ENCODE assay signal across 20 cellular contexts in the genomic region with DNA sequence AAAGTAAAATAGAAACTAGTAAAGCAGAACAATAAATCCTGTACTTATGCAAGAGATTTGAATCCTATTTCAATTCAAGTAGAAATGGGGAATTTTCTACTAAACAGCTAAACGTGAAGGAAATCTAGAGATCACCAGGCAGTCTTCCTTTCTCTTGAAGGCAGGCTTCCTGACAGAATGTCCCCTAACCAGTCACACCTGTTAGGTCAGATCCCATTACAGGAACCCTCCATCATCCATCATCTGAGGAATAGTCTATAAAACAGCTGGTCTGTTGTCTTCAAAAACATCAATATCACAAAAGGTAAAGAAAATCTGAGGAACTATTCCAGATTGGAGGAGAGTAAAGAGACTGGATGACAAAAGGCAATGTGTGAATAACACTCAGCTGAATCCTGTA. TPM values are rescaled to one million over a fixed set of nuclear protein-coding genes. Genes with fewer than 3 reads are reported as not detected.
A peak's percentile ranks its signal among the peaks of the same experiment; 100 is the strongest.
DNase-seq lines count a peak whose midpoint lies in the region; ATAC-seq, FAIRE-seq and TF ChIP-seq lines count a peak whose summit lies in the region.
"Had no signal": no experiment of that assay in that cellular context is flagged by ENCODE, and none has a peak within 500 bp of the region (broad histone marks: within the 10 kb centered on the region; RNA-seq: fewer than 3 reads in every experiment).

No MANE protein-coding gene starts in this region.

- BruUV-seq in Calu3 (replicated peaks; lab: Mats Ljungman, UMichigan) = no TSS peak

- H3K36me3 ChIP-seq in bronchial epithelial cell (ENCODE audit: control insufficient read depth, insufficient read depth, low read length) = no peaks in the 10 kb centered on the region
- H3K36me3 ChIP-seq: gastroesophageal sphincter, lower lobe of right lung, pancreas, suprapubic skin had no signal

- H3K36me3 Mint-ChIP-seq in Calu3 (ENCODE audit: insufficient read depth, unreplicated experiment) (no peaks in the 10 kb centered on the region), naive B cell (peaks cover 6 to 7% of the 10 kb centered on the region in 2 donors)

- FAIRE-seq in HTR-8/SVneo (lab: Jason Lieb, UNC) (peak; percentile 9), bronchial epithelial cell (lab: Jason Lieb, UNC) (no peak)
- FAIRE-seq: pancreas had no signal

- peaks cover 34% of the 10 kb centered on the region for H3K4me1 Mint-ChIP-seq in Calu3 (ENCODE audit: low read depth, unreplicated experiment)
- peaks cover 31 to 75% (median 50%) of the 10 kb centered on the region in 3 donors for H3K4me1 Mint-ChIP-seq in naive B cell

- H3K27me3 ChIP-seq in bronchial epithelial cell (ENCODE audit: control insufficient read depth, insufficient read depth, low read length) = no peaks in the 10 kb centered on the region
- H3K27me3 ChIP-seq: gastroesophageal sphincter, pancreas, suprapubic skin had no signal

- CTCF ChIA-PET in Calu3 (lab: Charles Lee) = interaction anchor here (1.2 kb wide), 1 partner anchor 27 kb away, joined by 3 read pairs; no protein-coding TSS in a partner anchor

- H3K4me3 Mint-ChIP-seq in Calu3 (ENCODE audit: low read depth, unreplicated experiment) (no peak overlapping the region), naive B cell (peak overlapping the region in 1 of 8 donors; percentile 6)
- H3K4me3 Mint-ChIP-seq: activated T-cell treated with anti-CD3 and anti-CD28 coated beads, Interleukin-2, amount 50 U/mL, for 4 hours; naive thymus-derived CD4-positive, alpha-beta T cell had no signal

- no peak for TF ChIP-seq CTCF in Calu3 (IDR thresholded peaks at IDR 0.05; ENCODE audit: unreplicated experiment)
- TF ChIP-seq CTCF in bronchial epithelial cell (IDR thresholded peaks at IDR 0.05; ENCODE audit: insufficient read depth, low read length, severe bottlenecking) = no peak

- H3K9me3 Mint-ChIP-seq in Calu3 (ENCODE audit: low read depth, unreplicated experiment) (no peaks in the 10 kb centered on the region), naive B cell (peaks cover 0 to 9% (median 3%) of the 10 kb centered on the region in 7 donors)

- DNase-seq in Calu3 (peak; percentile 62), HTR-8/SVneo (ENCODE audit: insufficient read length, low spot score) (no peak), bronchial epithelial cell (ENCODE audit: low read depth) (peak; percentile 36), naive B cell (no peak), inferior parietal cortex (ENCODE audit: extremely low spot score) (no peak), germinal center (ENCODE audit: low spot score) (no peak)
- DNase-seq: activated CD4-positive, alpha-beta T cell treated with anti-CD3 and anti-CD28 coated beads, Interleukin-2, amount 50 U/mL, for 48 hours; activated T-cell treated with anti-CD3 and anti-CD28 coated beads, Interleukin-2, amount 50 U/mL, for 4 hours; HCEC 1CT; lower lobe of right lung; naive thymus-derived CD4-positive, alpha-beta T cell; NCI-H1436; pancreas; stimulated activated CD4-positive, alpha-beta T cell treated with anti-CD3 and anti-CD28 coated beads, Interleukin-4, amount 100 ng/mL, for 24 hours had no signal

- intact Hi-C loops in Calu3 (cut with micrococcal nuclease; ENCODE audit: unreplicated experiment) = loop anchor here (1.0 kb wide), 1 partner anchor 23 kb away; the partner anchor contains the start of gene USP6NL

- no peaks in the 10 kb centered on the region for H3K27me3 Mint-ChIP-seq in Calu3 (ENCODE audit: unreplicated experiment)
- no peaks in the 10 kb centered on the region for H3K27me3 Mint-ChIP-seq in naive B cell

- no peak for ATAC-seq in naive B cell (ENCODE audit: low read depth in 2 of 2)
- ATAC-seq in GM18858 (IDR thresholded peaks at IDR 0.05; ENCODE audit: unreplicated experiment) = no peak
- ATAC-seq: activated naive CD4-positive, alpha-beta T cell treated with anti-CD3 and anti-CD28 coated beads, Interleukin-2, amount 50 U/mL, for 72 hours; activated T-cell treated with anti-CD3 and anti-CD28 coated beads, Interleukin-2, amount 50 U/mL, for 4 hours; gastroesophageal sphincter; lower lobe of right lung; naive thymus-derived CD4-positive, alpha-beta T cell; pancreas; SK-N-SH treated with all-trans-retinoic acid at 6 μM for 48 hours had no signal

- H3K4me3 ChIP-seq in bronchial epithelial cell (ENCODE audit: low read depth, low read length) = no peak overlapping the region
- H3K4me3 ChIP-seq: coronary artery, gastroesophageal sphincter, lower lobe of right lung, pancreas, suprapubic skin had no signal

- H3K27ac Mint-ChIP-seq in Calu3 (ENCODE audit: unreplicated experiment) (peak overlapping the region; percentile 80), naive B cell (peak overlapping the region in 5 of 6 donors; percentile 2 to 89 (median 39))
- H3K27ac Mint-ChIP-seq: activated naive CD4-positive, alpha-beta T cell treated with anti-CD3 and anti-CD28 coated beads, Interleukin-2, amount 50 U/mL, for 72 hours; naive thymus-derived CD4-positive, alpha-beta T cell had no signal

RNA-seq across cellular contexts. Expression of gene USP6NL, which starts 23.6 kb away (rescaled TPM):
- total RNA-seq in Calu3 (2022) (25.3 and 27.5 TPM in 2 replicates), bronchial epithelial cell (8.7 and 15.9 TPM in 2 replicates)
- polyA plus RNA-seq in naive B cell (ENCODE audit: low read depth in 6 of 6) = 10 to 100 TPM; 37.8 to 56.8 (median 50.2) TPM

Comparison
In these comparisons a context has a peak if more than half of its experiments do, and no peak if none do; other contexts are left out.
1. DNase-seq: peak in Calu3 (single experiment) and bronchial epithelial cell (single experiment); none in HTR-8/SVneo (single experiment), naive B cell (single experiment), inferior parietal cortex (single experiment) and germinal center (single experiment).